Comparison of ENCODE assay signal across 8 cellular contexts in the genomic region with DNA sequence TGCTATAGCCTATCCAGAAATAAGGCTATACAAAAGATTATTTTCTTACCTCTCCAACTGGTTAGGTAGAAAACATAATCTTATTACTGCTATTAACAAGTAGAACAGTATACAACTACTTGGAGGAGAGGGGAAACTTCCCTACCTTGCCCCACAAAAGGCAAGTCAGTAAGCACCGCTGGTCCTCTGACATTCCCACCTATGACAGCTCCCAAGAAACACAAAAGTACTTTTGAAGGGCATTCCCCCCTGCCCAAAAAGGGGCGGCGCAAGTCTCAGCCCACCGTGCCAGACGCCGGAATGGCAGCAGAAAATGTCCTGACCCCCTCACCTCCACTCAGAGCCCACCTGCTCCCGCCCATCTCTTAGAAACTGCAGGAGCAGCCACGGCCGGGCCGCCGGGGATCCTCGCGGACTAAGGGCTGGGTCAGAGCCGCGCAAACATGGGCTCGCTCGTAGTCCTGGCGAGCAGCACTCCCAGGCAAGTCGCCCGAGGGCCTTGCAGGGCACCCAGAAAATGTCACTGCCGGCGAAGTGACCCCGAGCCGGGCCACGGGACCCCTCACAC. TPM values are rescaled to one million over a fixed set of nuclear protein-coding genes. Genes with fewer than 3 reads are reported as not detected.
A peak's percentile ranks its signal among the peaks of the same experiment; 100 is the strongest.
DNase-seq lines count a peak whose midpoint lies in the region; ATAC-seq, FAIRE-seq and TF ChIP-seq lines count a peak whose summit lies in the region.

No MANE protein-coding gene starts in this region.

- peak overlapping the region; percentile 58 for H3K27ac ChIP-seq in CD4-positive, alpha-beta T cell (ENCODE audit: low read depth, low read length)
- peak overlapping the region; percentile 38 to 60 (median 48) for H3K27ac ChIP-seq in pancreas

- FAIRE-seq in pancreas (lab: Jason Lieb, UNC): no peak

- no peaks in the 10 kb centered on the region for H3K36me3 ChIP-seq in pancreas

- WGBS in pancreas, 2 donors: 0 to 1% methylated on average over 20 to 25 of the region's 25 CpGs

- H3K27me3 ChIP-seq in CD4-positive, alpha-beta T cell (ENCODE audit: control insufficient read depth, insufficient read depth, low read length): no peaks in the 10 kb centered on the region
- H3K27me3 ChIP-seq in pancreas: no peaks in the 10 kb centered on the region

- H3K4me3 ChIP-seq in pancreas: peak overlapping the region; percentile 86 to 97 (median 92)

- no peaks in the 10 kb centered on the region for H3K9me3 Mint-ChIP-seq in CD4-positive, alpha-beta T cell
- H3K9me3 Mint-ChIP-seq in WTC11: no peaks in the 10 kb centered on the region
- H3K9me3 Mint-ChIP-seq in glutamatergic neuron (ENCODE audit: unreplicated experiment): peaks cover 11% of the 10 kb centered on the region

- intact Hi-C loops in CD4-positive, alpha-beta T cell (cut with DNase I, micrococcal nuclease): loop anchor here (1.0 to 5.0 kb wide), 3 partner anchors 36 to 1442 kb away; a partner anchor contains a TSS
- intact Hi-C loops in pancreas (cut with DNase I): no loop called here

- H3K27me3 Mint-ChIP-seq in CD4-positive, alpha-beta T cell: no peaks in the 10 kb centered on the region
- H3K27me3 Mint-ChIP-seq in WTC11 (ENCODE audit: low read depth): no peaks in the 10 kb centered on the region
- H3K27me3 Mint-ChIP-seq in glutamatergic neuron (ENCODE audit: unreplicated experiment): peaks cover 7% of the 10 kb centered on the region

- peaks cover 27% of the 10 kb centered on the region for H3K36me3 Mint-ChIP-seq in CD4-positive, alpha-beta T cell (ENCODE audit: low read depth)
- H3K36me3 Mint-ChIP-seq in WTC11 (peaks cover 13% of the 10 kb centered on the region), glutamatergic neuron (ENCODE audit: unreplicated experiment) (no peaks in the 10 kb centered on the region)

- H3K4me1 Mint-ChIP-seq in CD4-positive, alpha-beta T cell (ENCODE audit: low read depth): peaks cover 46% of the 10 kb centered on the region
- H3K4me1 Mint-ChIP-seq in WTC11 (peaks cover 52% of the 10 kb centered on the region), glutamatergic neuron (ENCODE audit: low read depth, unreplicated experiment) (peaks cover 11% of the 10 kb centered on the region)

- no peaks in the 10 kb centered on the region for H3K9me3 ChIP-seq in CD4-positive, alpha-beta T cell (ENCODE audit: control insufficient read depth, low read length)
- H3K9me3 ChIP-seq in pancreas: no peaks in the 10 kb centered on the region

- CTCF ChIA-PET in CD4-positive, alpha-beta T cell (lab: Charles Lee): interaction anchor here (1.0 to 1.2 kb wide), 3 partner anchors 37 to 94 kb away, joined by 3 to 4 read pairs (median 3); a partner anchor contains a TSS
- CTCF ChIA-PET in WTC11 (lab: Charles Lee): interaction anchor here (2.4 kb wide), 1 partner anchor 37 kb away, joined by 21 read pairs; a partner anchor contains a TSS

- peak; percentile 31 for ATAC-seq in CD4-positive, alpha-beta T cell (ENCODE audit: poor library complexity)
- peak; percentile 34 for ATAC-seq in GM19043 (IDR thresholded peaks at IDR 0.05; ENCODE audit: low read depth, unreplicated experiment)
- ATAC-seq in HG03175 (IDR thresholded peaks at IDR 0.05; ENCODE audit: unreplicated experiment): peak; percentile 40
- ATAC-seq in WTC11: peak; percentile 20
- ATAC-seq in pancreas: peak; percentile 61 to 71 (median 64)

- TF ChIP-seq CTCF in CD4-positive, alpha-beta T cell (IDR thresholded peaks at IDR 0.05): no peak
- TF ChIP-seq CTCF in WTC11 (IDR thresholded peaks at IDR 0.05): no peak
- no peak for TF ChIP-seq CTCF in glutamatergic neuron (IDR thresholded peaks at IDR 0.05; ENCODE audit: partially characterized antibody, unreplicated experiment)
- TF ChIP-seq CTCF in pancreas (IDR thresholded peaks at IDR 0.05): no peak

- peak overlapping the region; percentile 96 for H3K4me3 Mint-ChIP-seq in CD4-positive, alpha-beta T cell
- H3K4me3 Mint-ChIP-seq in WTC11 (peak overlapping the region; percentile 79), glutamatergic neuron (ENCODE audit: unreplicated experiment) (peak overlapping the region; percentile 98)

- H3K27ac Mint-ChIP-seq in CD4-positive, alpha-beta T cell: peak overlapping the region; percentile 90
- H3K27ac Mint-ChIP-seq in WTC11: peak overlapping the region; percentile 72; the same call in 1 of the 2 replicates
- H3K27ac Mint-ChIP-seq in glutamatergic neuron (ENCODE audit: unreplicated experiment): peak overlapping the region; percentile 66

- peaks cover 0 to 7% (median 5%) of the 10 kb centered on the region in 3 donors for H3K4me1 ChIP-seq in pancreas

- POLR2A ChIA-PET in CD4-positive, alpha-beta T cell (lab: Charles Lee): interaction anchor here (1.0 to 2.1 kb wide), 2 partner anchors 38 to 94 kb away, joined by 4 to 12 read pairs; a partner anchor contains a TSS
- POLR2A ChIA-PET in WTC11 (lab: Charles Lee): interaction anchor here (1.8 kb wide), 1 partner anchor 37 kb away, joined by 10 read pairs; a partner anchor contains a TSS

- peak in 3 of 10 experiments; percentile 0 to 4 (median 1) for DNase-seq in CD4-positive, alpha-beta T cell
- peak; percentile 35 for DNase-seq in WTC11 (ENCODE audit: low spot score)
- DNase-seq in glutamatergic neuron: no peak
- DNase-seq in pancreas: peak in 3 of 6 donors; percentile 49 to 75 (median 67)
- DNase-seq in NCI-H526 (lab: John Stamatoyannopoulos, UW): no peak
- DNase-seq in HCEC 1CT: no peak

TF ChIP-seq in WTC11, 78 proteins besides CTCF, POLR2A, EP300 and RAD21 (continues in another document):
- TF ChIP-seq, protein P1, sequence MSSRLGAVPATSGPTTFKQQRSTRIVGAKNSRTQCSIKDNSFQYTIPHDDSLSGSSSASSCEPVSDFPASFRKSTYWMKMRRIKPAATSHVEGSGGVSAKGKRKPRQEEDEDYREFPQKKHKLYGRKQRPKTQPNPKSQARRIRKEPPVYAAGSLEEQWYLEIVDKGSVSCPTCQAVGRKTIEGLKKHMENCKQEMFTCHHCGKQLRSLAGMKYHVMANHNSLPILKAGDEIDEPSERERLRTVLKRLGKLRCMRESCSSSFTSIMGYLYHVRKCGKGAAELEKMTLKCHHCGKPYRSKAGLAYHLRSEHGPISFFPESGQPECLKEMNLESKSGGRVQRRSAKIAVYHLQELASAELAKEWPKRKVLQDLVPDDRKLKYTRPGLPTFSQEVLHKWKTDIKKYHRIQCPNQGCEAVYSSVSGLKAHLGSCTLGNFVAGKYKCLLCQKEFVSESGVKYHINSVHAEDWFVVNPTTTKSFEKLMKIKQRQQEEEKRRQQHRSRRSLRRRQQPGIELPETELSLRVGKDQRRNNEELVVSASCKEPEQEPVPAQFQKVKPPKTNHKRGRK (CRISPR knock-in tag; IDR thresholded peaks at IDR 0.05; ENCODE audit: borderline replicate concordance): no peak
- TF ChIP-seq TP53 (CRISPR knock-in tag; IDR thresholded peaks at IDR 0.05): no peak
- 0 out of 2 replicates have a peak, but pooled peaks have one; percentile 38 for TF ChIP-seq ZNF219 (CRISPR knock-in tag; IDR thresholded peaks at IDR 0.05; ENCODE audit: borderline replicate concordance)
- no peak for TF ChIP-seq TEAD1 (CRISPR knock-in tag; IDR thresholded peaks at IDR 0.05)
- TF ChIP-seq FOXP1 (CRISPR knock-in tag; IDR thresholded peaks at IDR 0.05; ENCODE audit: borderline replicate concordance): peak; percentile 70; the same call in 1 of the 2 replicates
- TF ChIP-seq, protein P2, sequence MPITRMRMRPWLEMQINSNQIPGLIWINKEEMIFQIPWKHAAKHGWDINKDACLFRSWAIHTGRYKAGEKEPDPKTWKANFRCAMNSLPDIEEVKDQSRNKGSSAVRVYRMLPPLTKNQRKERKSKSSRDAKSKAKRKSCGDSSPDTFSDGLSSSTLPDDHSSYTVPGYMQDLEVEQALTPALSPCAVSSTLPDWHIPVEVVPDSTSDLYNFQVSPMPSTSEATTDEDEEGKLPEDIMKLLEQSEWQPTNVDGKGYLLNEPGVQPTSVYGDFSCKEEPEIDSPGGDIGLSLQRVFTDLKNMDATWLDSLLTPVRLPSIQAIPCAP (CRISPR knock-in tag; IDR thresholded peaks at IDR 0.05): 0 out of 2 replicates have a peak, but pooled peaks have one; percentile 30
- TF ChIP-seq SOX15 (CRISPR knock-in tag; IDR thresholded peaks at IDR 0.05): no peak
- TF ChIP-seq ZNF396 (CRISPR knock-in tag; IDR thresholded peaks at IDR 0.05; ENCODE audit: borderline replicate concordance): no peak
- no peak for TF ChIP-seq NFE2L1 (CRISPR knock-in tag; IDR thresholded peaks at IDR 0.05)
- TF ChIP-seq JUN (CRISPR knock-in tag; IDR thresholded peaks at IDR 0.05): peak; percentile 56; the same call in 1 of the 2 replicates
- TF ChIP-seq ZNF232 (CRISPR knock-in tag; IDR thresholded peaks at IDR 0.05): no peak
- no peak for TF ChIP-seq ETV6 (CRISPR knock-in tag; IDR thresholded peaks at IDR 0.05)
- TF ChIP-seq, protein P3, sequence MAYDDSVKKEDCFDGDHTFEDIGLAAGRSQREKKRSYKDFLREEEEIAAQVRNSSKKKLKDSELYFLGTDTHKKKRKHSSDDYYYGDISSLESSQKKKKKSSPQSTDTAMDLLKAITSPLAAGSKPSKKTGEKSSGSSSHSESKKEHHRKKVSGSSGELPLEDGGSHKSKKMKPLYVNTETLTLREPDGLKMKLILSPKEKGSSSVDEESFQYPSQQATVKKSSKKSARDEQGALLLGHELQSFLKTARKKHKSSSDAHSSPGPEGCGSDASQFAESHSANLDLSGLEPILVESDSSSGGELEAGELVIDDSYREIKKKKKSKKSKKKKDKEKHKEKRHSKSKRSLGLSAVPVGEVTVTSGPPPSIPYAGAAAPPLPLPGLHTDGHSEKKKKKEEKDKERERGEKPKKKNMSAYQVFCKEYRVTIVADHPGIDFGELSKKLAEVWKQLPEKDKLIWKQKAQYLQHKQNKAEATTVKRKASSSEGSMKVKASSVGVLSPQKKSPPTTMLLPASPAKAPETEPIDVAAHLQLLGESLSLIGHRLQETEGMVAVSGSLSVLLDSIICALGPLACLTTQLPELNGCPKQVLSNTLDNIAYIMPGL (CRISPR knock-in tag; IDR thresholded peaks at IDR 0.05): 0 out of 2 replicates have a peak, but pooled peaks have one; percentile 41
- TF ChIP-seq, protein P4, sequence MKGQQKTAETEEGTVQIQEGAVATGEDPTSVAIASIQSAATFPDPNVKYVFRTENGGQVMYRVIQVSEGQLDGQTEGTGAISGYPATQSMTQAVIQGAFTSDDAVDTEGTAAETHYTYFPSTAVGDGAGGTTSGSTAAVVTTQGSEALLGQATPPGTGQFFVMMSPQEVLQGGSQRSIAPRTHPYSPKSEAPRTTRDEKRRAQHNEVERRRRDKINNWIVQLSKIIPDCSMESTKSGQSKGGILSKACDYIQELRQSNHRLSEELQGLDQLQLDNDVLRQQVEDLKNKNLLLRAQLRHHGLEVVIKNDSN (CRISPR knock-in tag; IDR thresholded peaks at IDR 0.05): 0 out of 2 replicates have a peak, but pooled peaks have one; percentile 12

RNA-seq across cellular contexts. Expression of a gene that starts 0.4 kb away (rescaled TPM):
- total RNA-seq in CD4-positive, alpha-beta T cell: 10 to 100 TPM; 18.7 to 21.4 TPM
- total RNA-seq in WTC11 (2021) (47.6 to 66.8 TPM (median 51.1 TPM) in 3 replicates), glutamatergic neuron (ENCODE audit: unreplicated experiment) (43.2 TPM), pancreas (10 to 100 TPM in 5 of 6 donors, 1 to 10 TPM in 1; 9.8 to 20.7 (median 14.4) TPM)
- 10 to 100 TPM; 10.5 to 20.6 TPM for polyA plus RNA-seq in pancreas

RNA-seq across cellular contexts. Expression of a gene that starts 36.9 kb away (rescaled TPM):
- total RNA-seq in CD4-positive, alpha-beta T cell: 10 to 100 TPM; 14.4 to 16.2 TPM
- total RNA-seq in WTC11 (2021) (42.8 to 48.8 TPM (median 45.6 TPM) in 3 replicates), glutamatergic neuron (ENCODE audit: unreplicated experiment) (13.7 TPM), pancreas (1 to 10 TPM; 3.3 to 6.1 (median 5.3) TPM)
- polyA plus RNA-seq in pancreas: 1 to 10 TPM; 6.4 to 7.3 TPM

Comparison
In these comparisons a context has a peak if more than half of its experiments do, and no peak if none do; other contexts are left out.
1. intact Hi-C loops: an anchor here in CD4-positive, alpha-beta T cell (1.0 to 5.0 kb wide); none called in pancreas.